ENCODE assay signal across 1 cellular context in the genomic region with DNA sequence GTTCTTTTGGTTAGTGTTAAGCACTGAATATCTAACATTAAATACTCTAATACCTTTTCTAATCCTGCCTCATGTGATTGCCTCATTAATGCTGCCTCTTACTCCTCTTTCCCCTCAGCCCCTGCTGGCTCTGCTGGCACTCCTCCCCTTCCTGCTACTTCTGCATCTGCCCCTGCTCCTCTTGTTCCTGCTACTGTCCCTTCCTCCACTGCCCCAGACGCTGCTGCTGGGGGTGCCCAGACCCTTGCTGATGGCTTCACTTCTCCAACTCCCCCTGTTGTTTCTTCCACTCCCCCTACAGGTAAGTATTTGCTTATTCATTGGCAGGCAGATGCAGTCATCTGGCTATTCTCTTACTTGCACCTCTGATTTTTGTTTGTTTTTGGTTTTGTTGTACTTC.
A peak's percentile ranks its signal among the peaks of the same experiment; 100 is the strongest.
TF ChIP-seq lines count a peak whose summit lies in the region.

No MANE protein-coding gene starts in this region.

TF ChIP-seq in HepG2, 621 proteins besides CTCF, POLR2A, EP300 and RAD21 (continued from another document):
- TF ChIP-seq, protein P1, sequence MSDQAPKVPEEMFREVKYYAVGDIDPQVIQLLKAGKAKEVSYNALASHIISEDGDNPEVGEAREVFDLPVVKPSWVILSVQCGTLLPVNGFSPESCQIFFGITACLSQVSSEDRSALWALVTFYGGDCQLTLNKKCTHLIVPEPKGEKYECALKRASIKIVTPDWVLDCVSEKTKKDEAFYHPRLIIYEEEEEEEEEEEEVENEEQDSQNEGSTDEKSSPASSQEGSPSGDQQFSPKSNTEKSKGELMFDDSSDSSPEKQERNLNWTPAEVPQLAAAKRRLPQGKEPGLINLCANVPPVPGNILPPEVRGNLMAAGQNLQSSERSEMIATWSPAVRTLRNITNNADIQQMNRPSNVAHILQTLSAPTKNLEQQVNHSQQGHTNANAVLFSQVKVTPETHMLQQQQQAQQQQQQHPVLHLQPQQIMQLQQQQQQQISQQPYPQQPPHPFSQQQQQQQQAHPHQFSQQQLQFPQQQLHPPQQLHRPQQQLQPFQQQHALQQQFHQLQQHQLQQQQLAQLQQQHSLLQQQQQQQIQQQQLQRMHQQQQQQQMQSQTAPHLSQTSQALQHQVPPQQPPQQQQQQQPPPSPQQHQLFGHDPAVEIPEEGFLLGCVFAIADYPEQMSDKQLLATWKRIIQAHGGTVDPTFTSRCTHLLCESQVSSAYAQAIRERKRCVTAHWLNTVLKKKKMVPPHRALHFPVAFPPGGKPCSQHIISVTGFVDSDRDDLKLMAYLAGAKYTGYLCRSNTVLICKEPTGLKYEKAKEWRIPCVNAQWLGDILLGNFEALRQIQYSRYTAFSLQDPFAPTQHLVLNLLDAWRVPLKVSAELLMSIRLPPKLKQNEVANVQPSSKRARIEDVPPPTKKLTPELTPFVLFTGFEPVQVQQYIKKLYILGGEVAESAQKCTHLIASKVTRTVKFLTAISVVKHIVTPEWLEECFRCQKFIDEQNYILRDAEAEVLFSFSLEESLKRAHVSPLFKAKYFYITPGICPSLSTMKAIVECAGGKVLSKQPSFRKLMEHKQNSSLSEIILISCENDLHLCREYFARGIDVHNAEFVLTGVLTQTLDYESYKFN (CRISPR knock-in tag; conservative IDR thresholded peaks at IDR 0.05), result no peak
- TF ChIP-seq ZNF598 (CRISPR knock-in tag; IDR thresholded peaks at IDR 0.05; ENCODE audit: borderline replicate concordance) (peak; percentile 34; the same call in 1 of the 2 replicates), ZMYM4 (CRISPR knock-in tag; IDR thresholded peaks at IDR 0.05) (no peak), RARG (CRISPR knock-in tag; IDR thresholded peaks at IDR 0.05; ENCODE audit: low read depth) (no peak), YEATS4 (CRISPR knock-in tag; IDR thresholded peaks at IDR 0.05; ENCODE audit: borderline replicate concordance) (no peak), ZNF17 (CRISPR knock-in tag; IDR thresholded peaks at IDR 0.05) (no peak), HOXA3 (CRISPR knock-in tag; IDR thresholded peaks at IDR 0.05) (no peak), TEAD3 (CRISPR knock-in tag; optimal IDR thresholded peaks at IDR 0.05; ENCODE audit: borderline replicate concordance) (peak; percentile 94), DR1 (CRISPR knock-in tag; IDR thresholded peaks at IDR 0.05) (no peak), ZNF333 (CRISPR knock-in tag; IDR thresholded peaks at IDR 0.05; ENCODE audit: borderline replicate concordance) (no peak), ZNF841 (CRISPR knock-in tag; IDR thresholded peaks at IDR 0.05; ENCODE audit: borderline replicate concordance) (no peak), SALL1 (CRISPR knock-in tag; IDR thresholded peaks at IDR 0.05) (no peak), RXRB (CRISPR knock-in tag; IDR thresholded peaks at IDR 0.05; ENCODE audit: borderline replicate concordance) (no peak)
- TF ChIP-seq, protein P2, sequence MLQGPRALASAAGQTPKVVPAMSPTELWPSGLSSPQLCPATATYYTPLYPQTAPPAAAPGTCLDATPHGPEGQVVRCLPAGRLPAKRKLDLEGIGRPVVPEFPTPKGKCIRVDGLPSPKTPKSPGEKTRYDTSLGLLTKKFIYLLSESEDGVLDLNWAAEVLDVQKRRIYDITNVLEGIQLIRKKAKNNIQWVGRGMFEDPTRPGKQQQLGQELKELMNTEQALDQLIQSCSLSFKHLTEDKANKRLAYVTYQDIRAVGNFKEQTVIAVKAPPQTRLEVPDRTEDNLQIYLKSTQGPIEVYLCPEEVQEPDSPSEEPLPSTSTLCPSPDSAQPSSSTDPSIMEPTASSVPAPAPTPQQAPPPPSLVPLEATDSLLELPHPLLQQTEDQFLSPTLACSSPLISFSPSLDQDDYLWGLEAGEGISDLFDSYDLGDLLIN (CRISPR knock-in tag; IDR thresholded peaks at IDR 0.05; ENCODE audit: borderline replicate concordance), result no peak
